In the genomic region with DNA sequence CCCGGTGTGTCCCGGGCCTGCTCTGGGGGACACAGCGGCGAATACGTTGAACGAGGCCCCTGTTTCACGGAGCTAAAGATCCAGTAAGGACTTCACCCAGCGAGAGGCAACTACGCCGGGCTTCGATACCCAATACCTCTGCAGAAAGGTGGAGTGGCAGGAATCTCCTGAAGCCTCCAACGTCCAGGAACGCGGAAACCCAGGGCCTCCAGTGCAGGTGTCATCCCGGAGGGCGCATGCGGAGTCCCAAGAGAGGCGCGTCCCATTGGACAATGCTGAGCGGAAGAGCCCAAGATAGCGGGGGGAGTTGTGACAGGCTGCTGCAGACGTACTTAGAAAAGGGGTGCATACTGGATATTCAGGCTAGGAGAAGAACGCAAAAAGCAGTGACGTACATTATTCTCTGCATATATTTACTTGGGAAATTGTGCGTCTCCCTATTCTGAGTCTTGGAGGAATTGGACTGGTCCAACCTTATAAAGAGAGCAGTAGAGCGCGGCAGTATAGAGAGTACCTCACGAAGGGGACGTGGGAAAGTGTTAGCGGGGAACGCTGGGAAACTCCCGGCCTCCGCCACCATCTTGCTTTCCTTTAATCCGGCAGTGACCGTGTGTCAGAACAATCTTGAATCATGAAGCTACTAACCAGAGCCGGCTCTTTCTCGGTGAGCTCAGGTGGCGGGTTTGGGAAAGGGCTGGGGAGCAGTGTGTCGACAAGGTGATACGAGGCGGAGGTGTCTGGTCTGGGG, we compare ENCODE assay signal across 8 cellular contexts. TPM values are rescaled to one million over a fixed set of nuclear protein-coding genes. Genes with fewer than 3 reads are reported as not detected.
DNase-seq lines count a peak whose midpoint lies in the region; ATAC-seq, FAIRE-seq and TF ChIP-seq lines count a peak whose summit lies in the region.

TSS of gene UQCRC2 (plus strand) at position 569 of the 748 bp plus-strand sequence. CDS start at position 632, 63 bp downstream.

- no peaks in the 10 kb centered on the region for H3K9me3 ChIP-seq in right cardiac atrium (ENCODE audit: control insufficient read depth, low read length)

- TF ChIP-seq POLR2A in GM18505 (IDR thresholded peaks at IDR 0.05; ENCODE audit: borderline replicate concordance, extremely low read depth, insufficient read depth, insufficient read length), result peak; percentile 90

- under 1% methylated on average over 41 of the region's 41 CpGs for WGBS in right cardiac atrium

- peak within 1 kb of the TSS; percentile 99 for H3K4me3 ChIP-seq in right cardiac atrium (ENCODE audit: low read length)

- DNase-seq in NCI-H187 treated with DMSO at 0.1 percent for 48 hours (lab: John Stamatoyannopoulos, UW) (peak; percentile 71), T-helper 2 cell (peak; percentile 69 to 94 (median 85)), right cardiac atrium (peak; percentile 89 to 94 (median 93)), pulmonary artery endothelial cell (ENCODE audit: low read depth, low spot score) (peak; percentile 72), urothelium cell line (ENCODE audit: low spot score) (peak; percentile 91)

- FAIRE-seq in urothelium cell line (lab: Jason Lieb, UNC), result no peak

- ATAC-seq in GM18505 (IDR thresholded peaks at IDR 0.05; ENCODE audit: unreplicated experiment) (peak; percentile 86), HG02970 (IDR thresholded peaks at IDR 0.05; ENCODE audit: low FRiP score, unreplicated experiment) (peak; percentile 79), right cardiac atrium (peak; percentile 97)

- no peaks in the 10 kb centered on the region for H3K27me3 ChIP-seq in right cardiac atrium (ENCODE audit: control insufficient read depth, insufficient read depth)

- H3K27ac ChIP-seq in angular gyrus (ENCODE audit: low read depth, low read length) (peak within 1 kb of the TSS; percentile 98), right cardiac atrium (ENCODE audit: low read length) (peak within 1 kb of the TSS; percentile 97)

- H3K4me1 ChIP-seq in right cardiac atrium (ENCODE audit: control insufficient read depth, insufficient read depth, low read length), result peaks cover 4% of the 10 kb centered on the region

- intact Hi-C loops in right cardiac atrium (cut with DNase I), result loop anchor here in 1 of 4 donors (5.0 kb wide), 1 partner anchor 234 kb away; no protein-coding TSS in a partner anchor

RNA-seq across cellular contexts. Expression of gene UQCRC2, which starts in this region (rescaled TPM):
- 100 to 1,000 TPM; 516 to 665 (median 637) TPM for total RNA-seq in right cardiac atrium
- 321 TPM for polyA plus RNA-seq in right cardiac atrium
- total RNA-seq in pulmonary artery endothelial cell, result 222 and 279 TPM in 2 replicates

Comparison
In these comparisons a context has a peak if more than half of its experiments do, and no peak if none do; other contexts are left out.
1. Peak in every context shown above with its lines: DNase-seq, ATAC-seq, H3K4me3 ChIP-seq and H3K27ac ChIP-seq.